Comparison of ENCODE assay signal across 8 cellular contexts in genomic region chr16:30697264-30698138, GRCh38. TPM values are rescaled to one million over a fixed set of nuclear protein-coding genes. Genes with fewer than 3 reads are reported as not detected.
A peak's percentile ranks its signal among the peaks of the same experiment; 100 is the strongest.
DNase-seq lines count a peak whose midpoint lies in the region; ATAC-seq, FAIRE-seq and TF ChIP-seq lines count a peak whose summit lies in the region.

No MANE protein-coding gene starts in this region.

- no peaks in the 10 kb centered on the region for H3K9me3 ChIP-seq in adrenal gland (replicated peaks in 1 of 3)
- no peaks in the 10 kb centered on the region for H3K9me3 ChIP-seq in skeletal muscle satellite cell (replicated peaks; ENCODE audit: low read length)

- peak overlapping the region; percentile 96 to 100 (median 99) for H3K27ac ChIP-seq in adrenal gland

- H3K4me1 ChIP-seq in adrenal gland (replicated peaks in 1 of 2): peaks cover 8 to 21% of the 10 kb centered on the region in 2 donors
- H3K4me1 ChIP-seq in skeletal muscle satellite cell (ENCODE audit: control insufficient read depth, insufficient read depth, low read length): peaks cover 19% of the 10 kb centered on the region

- TF ChIP-seq POLR2A in H54 (IDR thresholded peaks at IDR 0.05; ENCODE audit: low read depth, low read length): no peak
- no peak for TF ChIP-seq POLR2A in adrenal gland (IDR thresholded peaks at IDR 0.05)

- WGBS in adrenal gland, 4 donors: 12 to 22% (median 20%) methylated on average over 14 to 26 of the region's 26 CpGs

- H3K9ac ChIP-seq in skeletal muscle satellite cell (ENCODE audit: low read depth, low read length): peak overlapping the region; percentile 100

- H3K27me3 ChIP-seq in adrenal gland (no peaks in the 10 kb centered on the region), skeletal muscle satellite cell (ENCODE audit: control insufficient read depth, insufficient read depth, low read length) (no peaks in the 10 kb centered on the region)

- no peak for DNase-seq in activated CD4-positive, CD25-positive, alpha-beta regulatory T cell treated with anti-CD3 and anti-CD28 coated beads, Interleukin-2, amount 50 U/mL, for 72 hours
- peak; percentile 95 for DNase-seq in H54 (ENCODE audit: insufficient read length, low spot score)
- peak; percentile 92 for DNase-seq in MV-4-11 (lab: John Stamatoyannopoulos, UW)
- DNase-seq in adrenal gland: peak in 1 of 7 donors; percentile 99
- no peak for DNase-seq in HK-2 (ENCODE audit: unreplicated experiment)

- FAIRE-seq in H54 (lab: Jason Lieb, UNC): no peak

- peaks cover 0 to 25% of the 10 kb centered on the region in 2 donors for H3K36me3 ChIP-seq in adrenal gland (replicated peaks in 1 of 2)
- peaks cover 19% of the 10 kb centered on the region for H3K36me3 ChIP-seq in skeletal muscle satellite cell (ENCODE audit: insufficient read depth, low read length)

- peak overlapping the region; percentile 96 for H3K4me2 ChIP-seq in skeletal muscle satellite cell (ENCODE audit: low read length)

- no peak for TF ChIP-seq CTCF in adrenal gland (IDR thresholded peaks at IDR 0.05)

- intact Hi-C loops in adrenal gland (cut with DNase I): no loop called here

- H3K4me3 ChIP-seq in adrenal gland (peak overlapping the region in 3 of 4 donors; percentile 79 to 95 (median 79)), iPS-11a (ENCODE audit: low read depth, low read length) (peak overlapping the region; percentile 90), skeletal muscle satellite cell (ENCODE audit: low read length) (peak overlapping the region; percentile 98)

- peak; percentile 89 to 90 for ATAC-seq in activated CD4-positive, CD25-positive, alpha-beta regulatory T cell treated with anti-CD3 and anti-CD28 coated beads, Interleukin-2, amount 50 U/mL, for 24 hours

RNA-seq across cellular contexts. Expression of gene SRCAP, which starts 1.5 kb away (rescaled TPM):
- total RNA-seq in adrenal gland: 10 to 100 TPM; 22.5 to 82.4 (median 50.6) TPM
- 10 to 100 TPM in 2 of 3 donors, 1 to 10 TPM in 1; 3.7 to 48.1 (median 19.7) TPM for polyA plus RNA-seq in adrenal gland
- total RNA-seq in skeletal muscle satellite cell (2012; rRNA removed): 12.4 and 12.7 TPM in 2 replicates

RNA-seq across cellular contexts. Expression of gene FBRS, which starts 39.3 kb away (rescaled TPM):
- total RNA-seq in adrenal gland: 10 to 100 TPM; 20.4 to 84.0 (median 46.8) TPM
- 100 to 1,000 TPM in 1 of 3 donors, 10 to 100 TPM in 2; 18.3 to 186 (median 82.9) TPM for polyA plus RNA-seq in adrenal gland
- 9.9 and 22.1 TPM in 2 replicates for total RNA-seq in skeletal muscle satellite cell (2012; rRNA removed)

RNA-seq across cellular contexts. Expression of gene PRR14, which starts 46.7 kb away (rescaled TPM):
- total RNA-seq in adrenal gland: 10 to 100 TPM in 7 of 8 donors, 1 to 10 TPM in 1; 10.0 to 70.4 (median 39.3) TPM
- 100 to 1,000 TPM in 2 of 3 donors, 10 to 100 TPM in 1; 29.8 to 204 (median 114) TPM for polyA plus RNA-seq in adrenal gland
- total RNA-seq in skeletal muscle satellite cell (2012; rRNA removed): 3.8 and 6.8 TPM in 2 replicates

RNA-seq across cellular contexts. Expression of gene PHKG2, which starts 50.7 kb away (rescaled TPM):
- 10 to 100 TPM; 25.4 to 48.3 (median 35.1) TPM for total RNA-seq in adrenal gland
- polyA plus RNA-seq in adrenal gland: 10 to 100 TPM; 18.7 to 82.8 (median 58.5) TPM
- total RNA-seq in skeletal muscle satellite cell (2012; rRNA removed): 17.2 and 22.5 TPM in 2 replicates

Comparison
In these comparisons a context has a peak if more than half of its experiments do, and no peak if none do; other contexts are left out.
1. DNase-seq: peak in H54 (single experiment) and MV-4-11 (single experiment); none in activated CD4-positive, CD25-positive, alpha-beta regulatory T cell treated with anti-CD3 and anti-CD28 coated beads, Interleukin-2, amount 50 U/mL, for 72 hours (single experiment) and HK-2 (single experiment).
2. Peak in every context shown above with its lines, with median percentiles within 50 percentile points of each other: H3K4me3 ChIP-seq.